In the genomic region with DNA sequence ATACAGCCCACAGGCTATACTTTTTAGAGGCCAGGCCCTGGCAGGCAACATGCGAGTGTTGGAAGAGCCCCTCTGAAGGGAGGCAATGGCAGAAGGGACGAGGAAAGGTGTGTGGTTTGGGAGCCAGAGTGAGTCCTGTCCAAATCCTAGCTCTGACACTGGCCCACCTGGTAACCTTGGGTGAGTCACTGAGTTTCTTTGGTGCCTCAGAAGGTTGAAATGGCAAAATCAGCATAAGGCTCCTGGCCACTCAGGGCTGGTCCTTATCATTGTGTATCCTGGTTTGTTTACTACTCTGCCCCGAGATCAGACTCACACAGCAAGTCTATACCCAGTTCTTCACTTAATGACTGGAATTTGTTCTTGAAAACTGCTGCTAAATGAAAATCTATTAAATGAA, we compare ENCODE assay signal across 29 cellular contexts.
"Had no signal": no experiment of that assay in that cellular context is flagged by ENCODE, and none has a peak within 500 bp of the region (broad histone marks: within the 10 kb centered on the region; RNA-seq: fewer than 3 reads in every experiment).

No MANE protein-coding gene starts in this region.

- H3K27me3 ChIP-seq: colonic mucosa, gastroesophageal sphincter had no signal

- H3K9me3 Mint-ChIP-seq: activated CD4-positive, alpha-beta memory T cell treated with anti-CD3 and anti-CD28 coated beads for 36 hours; activated CD4-positive, alpha-beta T cell treated with anti-CD3 and anti-CD28 coated beads, Interleukin-2, amount 10 ng/mL, durations not matched to agents 24 days and 14 days; activated T-cell treated with anti-CD3 and anti-CD28 coated beads, Interleukin-2, amount 50 U/mL, for 4 hours; activated T-helper 17 cell treated with anti-CD3 and anti-CD28 coated beads, Interleukin-2, amount 50 U/mL, for 72 hours had no signal

- FAIRE-seq: astrocyte, bronchial epithelial cell, endometrium, endothelial cell of umbilical vein had no signal

- H3K4me1 Mint-ChIP-seq: activated CD4-positive, alpha-beta T cell treated with anti-CD3 and anti-CD28 coated beads for 36 hours; activated CD4-positive, alpha-beta T cell treated with anti-CD3 and anti-CD28 coated beads, Interleukin-2, amount 10 ng/mL, durations not matched to agents 24 days and 14 days; activated T-helper 17 cell treated with anti-CD3 and anti-CD28 coated beads, Interleukin-2, amount 50 U/mL, for 72 hours had no signal

- H3K27me3 Mint-ChIP-seq: activated CD4-positive, alpha-beta memory T cell treated with anti-CD3 and anti-CD28 coated beads for 36 hours; activated CD4-positive, alpha-beta T cell treated with anti-CD3 and anti-CD28 coated beads for 36 hours; activated naive CD8-positive, alpha-beta T cell; activated T-helper 17 cell treated with anti-CD3 and anti-CD28 coated beads, Interleukin-2, amount 50 U/mL, for 72 hours had no signal

- H3K36me3 Mint-ChIP-seq: activated CD4-positive, alpha-beta memory T cell treated with anti-CD3 and anti-CD28 coated beads for 36 hours; activated naive CD8-positive, alpha-beta T cell had no signal

- H3K4me3 Mint-ChIP-seq: activated CD4-positive, alpha-beta memory T cell treated with anti-CD3 and anti-CD28 coated beads for 36 hours; activated CD4-positive, alpha-beta T cell treated with anti-CD3 and anti-CD28 coated beads for 36 hours; activated CD4-positive, alpha-beta T cell treated with anti-CD3 and anti-CD28 coated beads, Interleukin-2, amount 10 ng/mL, durations not matched to agents 24 days and 14 days; activated CD8-positive, alpha-beta T cell treated with anti-CD3 and anti-CD28 coated beads, Interleukin-2, amount 10 ng/mL, durations not matched to agents 7 days and 5 days; activated naive CD8-positive, alpha-beta T cell; activated T-cell treated with anti-CD3 and anti-CD28 coated beads, Interleukin-2, amount 50 U/mL, for 4 hours; activated T-helper 17 cell treated with anti-CD3 and anti-CD28 coated beads, Interleukin-2, amount 50 U/mL, for 72 hours had no signal

- H3K27ac Mint-ChIP-seq: activated CD4-positive, alpha-beta memory T cell treated with anti-CD3 and anti-CD28 coated beads for 36 hours; activated CD4-positive, alpha-beta T cell treated with anti-CD3 and anti-CD28 coated beads for 36 hours; activated CD4-positive, alpha-beta T cell treated with anti-CD3 and anti-CD28 coated beads, Interleukin-2, amount 10 ng/mL, durations not matched to agents 24 days and 14 days; activated CD8-positive, alpha-beta T cell treated with anti-CD3 and anti-CD28 coated beads, Interleukin-2, amount 10 ng/mL, durations not matched to agents 7 days and 5 days; activated naive CD8-positive, alpha-beta T cell; activated T-helper 17 cell treated with anti-CD3 and anti-CD28 coated beads, Interleukin-2, amount 50 U/mL, for 72 hours had no signal

- H3K4me1 ChIP-seq: colonic mucosa had no signal

- DNase-seq: activated CD4-positive, alpha-beta memory T cell treated with anti-CD3 and anti-CD28 coated beads for 36 hours; activated CD4-positive, alpha-beta T cell treated with anti-CD3 and anti-CD28 coated beads for 36 hours; activated CD4-positive, alpha-beta T cell treated with anti-CD3 and anti-CD28 coated beads, Interleukin-2, amount 10 ng/mL, durations not matched to agents 24 days and 14 days; activated CD4-positive, CD25-positive, alpha-beta regulatory T cell; activated CD4-positive, CD25-positive, alpha-beta regulatory T cell treated with anti-CD3 and anti-CD28 coated beads, Interleukin-2, amount 50 U/mL, for 72 hours; activated CD8-positive, alpha-beta T cell treated with anti-CD3 and anti-CD28 coated beads, Interleukin-2, amount 10 ng/mL, durations not matched to agents 7 days and 5 days; activated effector memory CD4-positive, alpha-beta T cell treated with Interleukin-2 at 50 U/mL for 16 hours; activated gamma-delta T cell treated with Interleukin-2 at 50 U/mL for 16 hours; activated naive CD4-positive, alpha-beta T cell treated with anti-CD3 and anti-CD28 coated beads, Interleukin-2, amount 50 U/mL, for 16 hours; activated naive CD4-positive, alpha-beta T cell treated with Interleukin-2 at 50 U/mL for 16 hours; activated T-cell treated with anti-CD3 and anti-CD28 coated beads, Interleukin-2, amount 50 U/mL, for 4 hours; amniotic stem cell; anterior cingulate cortex; brain microvascular endothelial cell; central memory CD4-positive, alpha-beta T cell; cerebellar nuclear complex; colonic mucosa; effector CD8-positive, alpha-beta T cell; esophagus squamous epithelium; foreskin melanocyte; T-helper 2 cell had no signal

- ATAC-seq: activated CD4-positive, alpha-beta T cell treated with anti-CD3 and anti-CD28 coated beads for 36 hours; activated CD8-positive, alpha-beta T cell treated with anti-CD3 and anti-CD28 coated beads, Interleukin-2, amount 10 ng/mL, durations not matched to agents 7 days and 5 days; activated T-cell treated with anti-CD3 and anti-CD28 coated beads, Interleukin-2, amount 50 U/mL, for 4 hours; activated T-helper 17 cell treated with anti-CD3 and anti-CD28 coated beads, Interleukin-2, amount 50 U/mL, for 72 hours; gastroesophageal sphincter had no signal

- H3K27ac ChIP-seq: brain microvascular endothelial cell, colonic mucosa, epithelial cell of prostate, esophagus squamous epithelium, gastroesophageal sphincter had no signal

- H3K9me3 ChIP-seq: colonic mucosa, gastroesophageal sphincter had no signal

- H3K36me3 ChIP-seq: brain microvascular endothelial cell, colonic mucosa, esophagus squamous epithelium, gastroesophageal sphincter had no signal

- H3K4me3 ChIP-seq: colonic mucosa, esophagus squamous epithelium, gastroesophageal sphincter had no signal
